19 cellular contexts compared by ENCODE assay signal in the genomic region with DNA sequence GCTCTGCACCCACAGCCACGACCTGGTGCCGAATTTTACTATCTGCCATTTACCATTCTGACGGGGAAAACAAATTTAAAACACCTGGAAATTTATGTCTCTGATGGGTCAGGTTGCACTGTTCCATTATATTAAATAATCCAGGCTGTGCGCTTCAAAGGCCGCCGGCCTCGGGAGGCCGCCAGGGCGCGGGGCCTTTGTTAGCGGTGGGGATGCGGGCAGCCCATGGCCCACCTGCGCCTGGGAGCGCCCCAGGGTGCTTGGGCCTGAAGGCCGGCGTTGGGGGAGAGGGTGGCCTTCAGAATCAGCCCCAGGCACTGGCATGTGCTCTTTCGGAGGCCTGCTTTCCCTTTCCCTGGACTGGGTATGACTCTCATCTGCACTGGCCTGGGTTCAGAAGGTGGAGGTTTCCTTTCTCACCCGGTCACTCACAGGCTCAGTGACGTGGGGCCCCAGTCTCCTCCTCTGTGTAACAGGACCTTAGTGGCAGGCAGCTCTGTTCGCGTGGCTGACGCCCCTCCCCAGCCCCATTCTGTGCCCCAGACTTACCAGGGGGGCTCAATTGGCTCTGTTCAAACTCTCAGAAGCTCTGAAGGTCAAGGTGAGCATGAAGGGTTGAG.
A peak's percentile ranks its signal among the peaks of the same experiment; 100 is the strongest.
DNase-seq lines count a peak whose midpoint lies in the region; ATAC-seq and TF ChIP-seq lines count a peak whose summit lies in the region.
"Had no signal": no experiment of that assay in that cellular context is flagged by ENCODE, and none has a peak within 500 bp of the region (broad histone marks: within the 10 kb centered on the region; RNA-seq: fewer than 3 reads in every experiment).

No MANE protein-coding gene starts in this region.

- H3K4me3 ChIP-seq in neuronal stem cell (ENCODE audit: low read length in 2 of 2) (no peak overlapping the region), coronary artery (no peak overlapping the region)
- H3K4me3 ChIP-seq: BLaER1 had no signal

- H3K23ac ChIP-seq in neuronal stem cell (ENCODE audit: low read depth, low read length, poor library complexity), result peak overlapping the region; percentile 2

- H3K4me1 Mint-ChIP-seq in stimulated activated naive CD8-positive, alpha-beta T cell treated with anti-CD3 and anti-CD28 coated beads, Interleukin-15, amount 100 ng/mL, for 72 hours, result no peaks in the 10 kb centered on the region

- H3K27ac ChIP-seq in neuronal stem cell (replicated peaks; ENCODE audit: low read length) (no peak overlapping the region), coronary artery (no peak overlapping the region)
- H3K27ac ChIP-seq: BLaER1 had no signal

- H3K9me3 ChIP-seq in neuronal stem cell (replicated peaks in 1 of 2; ENCODE audit: control insufficient read depth in 2 of 2, insufficient read depth in 1 of 2, low read depth in 1 of 2, low read length in 2 of 2), result no peaks in the 10 kb centered on the region
- H3K9me3 ChIP-seq: BE2C, BLaER1, Caco-2 had no signal

- no peak overlapping the region for H4K8ac ChIP-seq in neuronal stem cell (ENCODE audit: low read depth, low read length)

- no peak overlapping the region for H3K27ac Mint-ChIP-seq in stimulated activated naive CD8-positive, alpha-beta T cell treated with anti-CD3 and anti-CD28 coated beads, Interleukin-15, amount 100 ng/mL, for 72 hours
- H3K27ac Mint-ChIP-seq: CD4-positive, alpha-beta T cell had no signal

- H3K79me1 ChIP-seq in neuronal stem cell (ENCODE audit: low read depth, low read length), result no peaks in the 10 kb centered on the region

- H2BK15ac ChIP-seq in neuronal stem cell (ENCODE audit: low read length), result no peak overlapping the region

- no peak overlapping the region for H2BK12ac ChIP-seq in neuronal stem cell (ENCODE audit: low read length)

- peak overlapping the region; percentile 23 for H3K4ac ChIP-seq in neuronal stem cell (ENCODE audit: low read length)

- H2BK5ac ChIP-seq in neuronal stem cell (ENCODE audit: low read length), result no peak overlapping the region

- H2BK120ac ChIP-seq in neuronal stem cell (ENCODE audit: low read depth, low read length), result no peak overlapping the region

- H3K4me3 Mint-ChIP-seq in stimulated activated naive CD8-positive, alpha-beta T cell treated with anti-CD3 and anti-CD28 coated beads, Interleukin-15, amount 100 ng/mL, for 72 hours, result no peak overlapping the region
- H3K4me3 Mint-ChIP-seq: CD14-positive monocyte; CD4-positive, alpha-beta T cell; CD8-positive, alpha-beta T cell had no signal

- DNase-seq in cardiac septum (ENCODE audit: low spot score), result peak; percentile 69
- no peak for DNase-seq in Right ventricle myocardium inferior (ENCODE audit: missing footprints)
- DNase-seq in left kidney (ENCODE audit: low read depth, low spot score), result peak; percentile 85
- no peak for DNase-seq in neuronal stem cell (ENCODE audit: low spot score)
- DNase-seq in stimulated activated naive CD8-positive, alpha-beta T cell treated with anti-CD3 and anti-CD28 coated beads, Interleukin-15, amount 100 ng/mL, for 72 hours, result no peak
- DNase-seq in NCI-H82 (lab: John Stamatoyannopoulos, UW), result no peak
- no peak for DNase-seq in coronary artery (ENCODE audit: low spot score)
- DNase-seq: 8988T; ACHN; BE2C; C1 segment of cervical spinal cord; Caco-2; Calu3; CD4-positive, alpha-beta T cell; CD8-positive, alpha-beta T cell; GF-D8 had no signal

- H3K4me2 ChIP-seq in neuronal stem cell (ENCODE audit: insufficient read depth, low read length, poor library complexity, severe bottlenecking), result no peak overlapping the region
- H3K4me2 ChIP-seq: BLaER1 had no signal

- no peak overlapping the region for H4K91ac ChIP-seq in neuronal stem cell (ENCODE audit: low read depth, low read length, poor library complexity)

- H3K4me1 ChIP-seq in neuronal stem cell (ENCODE audit: control insufficient read depth in 2 of 2, insufficient read depth in 1 of 2, low read depth in 1 of 2, low read length in 2 of 2), result peaks cover 0 to 2% of the 10 kb centered on the region in 2 donors
- H3K4me1 ChIP-seq: Caco-2 had no signal

- H2AFZ ChIP-seq in neuronal stem cell (ENCODE audit: low read length), result no peak overlapping the region

- no peak overlapping the region for H3K14ac ChIP-seq in neuronal stem cell (ENCODE audit: low read length)

- H3K9ac ChIP-seq in neuronal stem cell (ENCODE audit: low read depth, low read length, poor library complexity), result no peak overlapping the region
- H3K9ac ChIP-seq: BLaER1 had no signal

- no peak for TF ChIP-seq CTCF in coronary artery (IDR thresholded peaks at IDR 0.05)

- no peaks in the 10 kb centered on the region for H3K9me3 Mint-ChIP-seq in stimulated activated naive CD8-positive, alpha-beta T cell treated with anti-CD3 and anti-CD28 coated beads, Interleukin-15, amount 100 ng/mL, for 72 hours
- H3K9me3 Mint-ChIP-seq: CD4-positive, alpha-beta T cell; CD8-positive, alpha-beta T cell had no signal

- no CpG with 5 or more reads among the region's 22 CpGs for WGBS in neuronal stem cell (ENCODE audit: extremely low coverage in 2 of 2, insufficient read length in 2 of 2, insufficient replicate concordance in 1 of 2), 2 donors

- H3K27me3 ChIP-seq in neuronal stem cell (ENCODE audit: control insufficient read depth in 3 of 3, insufficient read depth in 3 of 3, low read depth in 1 of 3, low read length in 3 of 3), result peaks cover 0 to 8% (median 0%) of the 10 kb centered on the region in 3 experiments
- H3K27me3 ChIP-seq: BE2C, BLaER1 had no signal

- no peaks in the 10 kb centered on the region for H3K27me3 Mint-ChIP-seq in stimulated activated naive CD8-positive, alpha-beta T cell treated with anti-CD3 and anti-CD28 coated beads, Interleukin-15, amount 100 ng/mL, for 72 hours
- H3K27me3 Mint-ChIP-seq: CD4-positive, alpha-beta T cell had no signal

- ATAC-seq in Right ventricle myocardium inferior (no peak), GM21619 (IDR thresholded peaks at IDR 0.05; ENCODE audit: unreplicated experiment) (no peak)
- peak; percentile 31 for ATAC-seq in stimulated activated naive CD8-positive, alpha-beta T cell treated with anti-CD3 and anti-CD28 coated beads, Interleukin-15, amount 100 ng/mL, for 72 hours
- ATAC-seq: CD8-positive, alpha-beta T cell had no signal

- H2AK5ac ChIP-seq in neuronal stem cell (ENCODE audit: low read depth, low read length), result no peak overlapping the region

- no peaks in the 10 kb centered on the region for H3K36me3 ChIP-seq in neuronal stem cell (replicated peaks in 1 of 2; ENCODE audit: control insufficient read depth in 2 of 2, insufficient read depth in 2 of 2, low read length in 2 of 2)
- H3K36me3 ChIP-seq: BE2C, BLaER1 had no signal

- intact Hi-C loops in cardiac septum (cut with DNase I) (no loop called here), Right ventricle myocardium inferior (cut with DNase I) (no loop called here)

- H3K18ac ChIP-seq in neuronal stem cell (ENCODE audit: low read length), result peak overlapping the region; percentile 29

Comparison
In these comparisons a context has a peak if more than half of its experiments do, and no peak if none do; other contexts are left out.
1. DNase-seq: peak in cardiac septum (single experiment) and left kidney (single experiment); none in Right ventricle myocardium inferior (single experiment), neuronal stem cell (single experiment), stimulated activated naive CD8-positive, alpha-beta T cell treated with anti-CD3 and anti-CD28 coated beads, Interleukin-15, amount 100 ng/mL, for 72 hours (0 of 2), NCI-H82 (single experiment) and coronary artery (single experiment).